10 cellular contexts compared by ENCODE assay signal in genomic region chr12:92785563-92785950, GRCh38.
"Had no signal": no experiment of that assay in that cellular context is flagged by ENCODE, and none has a peak within 500 bp of the region (broad histone marks: within the 10 kb centered on the region; RNA-seq: fewer than 3 reads in every experiment).

No MANE protein-coding gene starts in this region.

- DNase-seq: activated effector memory CD4-positive, alpha-beta T cell treated with Interleukin-2 at 50 U/mL for 16 hours; activated T-cell treated with anti-CD3 and anti-CD28 coated beads, Interleukin-2, amount 50 U/mL, for 24 hours; occipital lobe; right cardiac atrium; stimulated activated CD4-positive, alpha-beta T cell treated with anti-CD3 and anti-CD28 coated beads, Interleukin-1b, Interleukin-23, amount 100 ng/mL, for 48 hours; stomach; testis had no signal

- H2AFZ ChIP-seq: hepatocyte had no signal

- H3K27me3 ChIP-seq: body of pancreas, colonic mucosa, hepatocyte, stomach, testis had no signal

- H3K4me2 ChIP-seq: hepatocyte had no signal

- H3K79me2 ChIP-seq: hepatocyte had no signal

- H3K4me1 ChIP-seq: colonic mucosa, testis had no signal

- H3K27ac ChIP-seq: body of pancreas, colonic mucosa, stomach, testis had no signal

- H3K4me3 ChIP-seq: body of pancreas, colonic mucosa, hepatocyte, stomach, testis had no signal

- H3K36me3 ChIP-seq: colonic mucosa had no signal

- H3K9me3 ChIP-seq: body of pancreas, colonic mucosa, stomach, testis had no signal
